In genomic region chrX:41923257-41923924, GRCh38 we compare ENCODE assay signal across 8 cellular contexts. TPM values are rescaled to one million over a fixed set of nuclear protein-coding genes. Genes with fewer than 3 reads are reported as not detected.
DNase-seq lines count a peak whose midpoint lies in the region; ATAC-seq and TF ChIP-seq lines count a peak whose summit lies in the region.

Gene CASK (minus strand): TSS chrX:41923554. CDS start chrX:41922988, 566 bp downstream.

- TF ChIP-seq RAD21 in Ishikawa (IDR thresholded peaks at IDR 0.05; ENCODE audit: low read depth), result no peak

- no peaks in the 10 kb centered on the region for H3K4me1 ChIP-seq in mucosa of descending colon (ENCODE audit: low read depth)

- no peaks in the 10 kb centered on the region for H3K36me3 ChIP-seq in mucosa of descending colon (ENCODE audit: low read depth)

- H3K9me3 ChIP-seq in mucosa of descending colon, result no peaks in the 10 kb centered on the region

- TF ChIP-seq EP300 in Ishikawa (IDR thresholded peaks at IDR 0.05; ENCODE audit: borderline replicate concordance), result no peak

- intact Hi-C loops in mucosa of descending colon (cut with DNase I, micrococcal nuclease), result no loop called here

- peak; percentile 76 for DNase-seq in DMS 273 treated with DMSO at 0.1 percent for 48 hours (lab: John Stamatoyannopoulos, UW)
- DNase-seq in OCI-M1 (lab: John Stamatoyannopoulos, UW), result peak; percentile 90
- peak; percentile 80 for DNase-seq in activated T-cell treated with anti-CD3 and anti-CD28 coated beads for 24 hours (ENCODE audit: low read depth)
- peak; percentile 92 for DNase-seq in epithelial cell of esophagus (ENCODE audit: low read depth)
- DNase-seq in mucosa of descending colon, result peak; percentile 92 to 95 (median 95)
- peak; percentile 74 to 76 for DNase-seq in stimulated activated CD8-positive, alpha-beta memory T cell treated with anti-CD3 and anti-CD28 coated beads, Interleukin-2, amount 100 ng/mL, for 48 hours (ENCODE audit: low read depth in 2 of 2)

- TF ChIP-seq CTCF in epithelial cell of esophagus (IDR thresholded peaks at IDR 0.05; ENCODE audit: insufficient read depth, low read depth, low read length, missing control alignments) (no peak), mucosa of descending colon (IDR thresholded peaks at IDR 0.05) (no peak)

- H3K4me3 ChIP-seq in epithelial cell of esophagus (ENCODE audit: low read length) (peak within 1 kb of the TSS; percentile 67), mucosa of descending colon (peak within 1 kb of the TSS; percentile 24)

- ATAC-seq in GM21619 (IDR thresholded peaks at IDR 0.05; ENCODE audit: unreplicated experiment) (peak; percentile 81), mucosa of descending colon (peak; percentile 94)

TF ChIP-seq in Ishikawa, 13 proteins besides CTCF, POLR2A, EP300 and RAD21:
- TF ChIP-seq TAF1 (IDR thresholded peaks at IDR 0.05; ENCODE audit: low read depth) (peak; percentile 33; the same call in 1 of the 2 replicates), FOXM1 (IDR thresholded peaks at IDR 0.05; ENCODE audit: borderline replicate concordance, low read depth) (no peak), MAX (IDR thresholded peaks at IDR 0.05) (peak; percentile 18; the same call in 1 of the 2 replicates), ZBTB7A (IDR thresholded peaks at IDR 0.05; ENCODE audit: low read depth) (0 out of 2 replicates have a peak, but pooled peaks have one; percentile 30)

RNA-seq across cellular contexts. Expression of gene CASK, which starts in this region (rescaled TPM):
- 100 to 1,000 TPM in 1 of 3 donors, 10 to 100 TPM in 2; 50.6 to 108 (median 83.3) TPM for total RNA-seq in mucosa of descending colon

Comparison
In these comparisons a context has a peak if more than half of its experiments do, and no peak if none do; other contexts are left out.
1. Peak in every context shown above with its lines: DNase-seq, ATAC-seq and H3K4me3 ChIP-seq.